In genomic region chr17:3892095-3892998, GRCh38 we compare ENCODE assay signal across 1 cellular context.
TF ChIP-seq lines count a peak whose summit lies in the region.

No MANE protein-coding gene starts in this region.

TF ChIP-seq in K562, 482 proteins besides CTCF, POLR2A, EP300 and RAD21 (continued from another document and continues in another):
- TF ChIP-seq HMBOX1 (IDR thresholded peaks at IDR 0.05) (no peak), ZC3H8 (IDR thresholded peaks at IDR 0.05) (no peak), ZFP91 (CRISPR knock-in tag; IDR thresholded peaks at IDR 0.05) (no peak), ZNF79 (CRISPR knock-in tag; IDR thresholded peaks at IDR 0.05; ENCODE audit: low read depth) (no peak), PHF8 (IDR thresholded peaks at IDR 0.05; ENCODE audit: borderline replicate concordance, low read length) (no peak; the same call in 1 of the 2 replicates), STAG1 (CRISPR knock-in tag; IDR thresholded peaks at IDR 0.05; ENCODE audit: borderline replicate concordance) (no peak), CHD2 (IDR thresholded peaks at IDR 0.05; ENCODE audit: low read depth, low read length) (no peak), ZNF780A (CRISPR knock-in tag; IDR thresholded peaks at IDR 0.05) (no peak), ETV6 (IDR thresholded peaks at IDR 0.05; ENCODE audit: borderline replicate concordance in 1 of 2, low read depth in 2 of 2, low read length in 1 of 2) (no peak), ETV6 (CRISPR knock-in tag; IDR thresholded peaks at IDR 0.05; ENCODE audit: borderline replicate concordance) (no peak), TGIF2 (CRISPR knock-in tag; IDR thresholded peaks at IDR 0.05) (no peak), MEF2D (tag; conservative IDR thresholded peaks at IDR 0.05; ENCODE audit: low read depth) (no peak), MTF1 (CRISPR knock-in tag; IDR thresholded peaks at IDR 0.05; ENCODE audit: borderline replicate concordance) (no peak), FOXP4 (CRISPR knock-in tag; IDR thresholded peaks at IDR 0.05; ENCODE audit: borderline replicate concordance) (0 out of 2 replicates have a peak, but pooled peaks have one; percentile 45), ZFX (CRISPR knock-in tag; IDR thresholded peaks at IDR 0.05) (peak; percentile 22; the same call in 1 of the 2 replicates), TOE1 (IDR thresholded peaks at IDR 0.05; ENCODE audit: borderline replicate concordance) (peak; percentile 71), TOE1 (CRISPR knock-in tag; IDR thresholded peaks at IDR 0.05; ENCODE audit: borderline replicate concordance, low read depth) (no peak), CREBBP (IDR thresholded peaks at IDR 0.05; ENCODE audit: low read depth, low read length) (no peak), HDAC1 (IDR thresholded peaks at IDR 0.05) (peak in 1 of 2 experiments; percentile 87; a peak in 1 of 4 replicates), RNF2 (IDR thresholded peaks at IDR 0.05) (no peak), ATF3 (IDR thresholded peaks at IDR 0.05) (no peak), ATF3 (CRISPR knock-in tag; conservative IDR thresholded peaks at IDR 0.05) (no peak), ZFP1 (CRISPR knock-in tag; IDR thresholded peaks at IDR 0.05) (no peak), HIVEP1 (CRISPR knock-in tag; IDR thresholded peaks at IDR 0.05) (no peak), MLX (CRISPR knock-in tag; conservative IDR thresholded peaks at IDR 0.05) (0 out of 4 replicates have a peak, but pooled peaks of 1 of the 2 experiments have one; percentile 31), MCM5 (IDR thresholded peaks at IDR 0.05; ENCODE audit: low read depth) (no peak), ZBED1 (IDR thresholded peaks at IDR 0.05) (no peak), ARID3A (IDR thresholded peaks at IDR 0.05; ENCODE audit: borderline replicate concordance, low read depth, low read length) (no peak), ETS1 (conservative IDR thresholded peaks at IDR 0.05; ENCODE audit: control insufficient read depth, low read depth, low read length) (no peak), EGR1 (conservative IDR thresholded peaks at IDR 0.05) (peak; percentile 78), MTA1 (IDR thresholded peaks at IDR 0.05; ENCODE audit: borderline replicate concordance) (0 out of 2 replicates have a peak, but pooled peaks have one; percentile 26), SREBF1 (IDR thresholded peaks at IDR 0.05; ENCODE audit: borderline replicate concordance, low read depth, low read length) (no peak), SAFB (IDR thresholded peaks at IDR 0.05; ENCODE audit: borderline replicate concordance, low read depth, low read length) (peak; percentile 47; the same call in 1 of the 2 replicates), ARHGAP35 (IDR thresholded peaks at IDR 0.05; ENCODE audit: partially characterized antibody) (no peak), ZBTB17 (CRISPR knock-in tag; IDR thresholded peaks at IDR 0.05) (no peak), CREB5 (CRISPR knock-in tag; IDR thresholded peaks at IDR 0.05) (no peak), PPARD (CRISPR knock-in tag; IDR thresholded peaks at IDR 0.05) (no peak), GMEB1 (CRISPR knock-in tag; IDR thresholded peaks at IDR 0.05) (peak; percentile 15; the same call in 1 of the 2 replicates), POLR2H (tag; IDR thresholded peaks at IDR 0.05; ENCODE audit: low read depth) (no peak), ZNF561 (CRISPR knock-in tag; conservative IDR thresholded peaks at IDR 0.05) (no peak), THAP7 (CRISPR knock-in tag; IDR thresholded peaks at IDR 0.05) (no peak), ELK3 (CRISPR knock-in tag; IDR thresholded peaks at IDR 0.05) (no peak), ZNF76 (CRISPR knock-in tag; IDR thresholded peaks at IDR 0.05; ENCODE audit: borderline replicate concordance) (no peak), TFE3 (CRISPR knock-in tag; IDR thresholded peaks at IDR 0.05) (peak; percentile 53), CBX8 (IDR thresholded peaks at IDR 0.05; ENCODE audit: borderline replicate concordance, extremely low read depth, low read depth, low read length, poor library complexity, severe bottlenecking) (no peak), ZBTB1 (CRISPR knock-in tag; IDR thresholded peaks at IDR 0.05; ENCODE audit: borderline replicate concordance, low read depth) (peak; percentile 20; the same call in 1 of the 2 replicates), TAL1 (IDR thresholded peaks at IDR 0.05) (no peak), FOSL1 (tag; conservative IDR thresholded peaks at IDR 0.05) (no peak), CTBP1 (IDR thresholded peaks at IDR 0.05; ENCODE audit: borderline replicate concordance) (peak; percentile 28; the same call in 1 of the 2 replicates), ERF (CRISPR knock-in tag; IDR thresholded peaks at IDR 0.05) (no peak), MAZ (CRISPR knock-in tag; conservative IDR thresholded peaks at IDR 0.05 in 1 of 2, IDR thresholded peaks at IDR 0.05 in 1 of 2) (peak in 1 of 2 experiments; percentile 62; a peak in 1 of 4 replicates), DPF2 (IDR thresholded peaks at IDR 0.05) (0 out of 2 replicates have a peak, but pooled peaks have one; percentile 15), EP400 (IDR thresholded peaks at IDR 0.05) (peak; percentile 57; the same call in 1 of the 2 replicates), SIN3B (IDR thresholded peaks at IDR 0.05; ENCODE audit: low read depth) (no peak), POLR3A (IDR thresholded peaks at IDR 0.05; ENCODE audit: borderline replicate concordance, extremely low read depth, insufficient read depth, insufficient read length) (no peak)
